Comparison of ENCODE assay signal across 8 cellular contexts in genomic region chr14:95361373-95362179, GRCh38. TPM values are rescaled to one million over a fixed set of nuclear protein-coding genes. Genes with fewer than 3 reads are reported as not detected.
DNase-seq lines count a peak whose midpoint lies in the region; ATAC-seq and TF ChIP-seq lines count a peak whose summit lies in the region.

No MANE protein-coding gene starts in this region.

- no peaks in the 10 kb centered on the region for H3K9me3 ChIP-seq in HUES64 (ENCODE audit: insufficient read depth, low read depth, low read length)
- H3K9me3 ChIP-seq in heart left ventricle = no peaks in the 10 kb centered on the region
- no peaks in the 10 kb centered on the region for H3K9me3 ChIP-seq in gastrocnemius medialis

- H3K36me3 ChIP-seq in HUES64 (ENCODE audit: insufficient read depth, low read length) (no peaks in the 10 kb centered on the region), heart left ventricle (no peaks in the 10 kb centered on the region), gastrocnemius medialis (no peaks in the 10 kb centered on the region)

- H3K9me3 Mint-ChIP-seq in activated T-helper 1 cell treated with anti-CD3 and anti-CD28 coated beads, Interleukin-12 subunit alpha, Interleukin-12 subunit beta, Interleukin-2, Interleukin-4 antibody, amounts not matched to agents 30 ng/mL and 10 ng/mL and 1 ng/mL, durations not matched to agents 14 hours and 24 hours and 36 hours = no peaks in the 10 kb centered on the region

- TF ChIP-seq CTCF in GM12872 (IDR thresholded peaks at IDR 0.05; ENCODE audit: insufficient read depth, low read depth, low read length) = peak; percentile 93
- TF ChIP-seq CTCF in heart left ventricle (IDR thresholded peaks at IDR 0.05) = peak; percentile 27 to 74 (median 60)
- peak in 3 of 5 experiments; percentile 20 to 56 (median 52) for TF ChIP-seq CTCF in gastrocnemius medialis (IDR thresholded peaks at IDR 0.05 in 4 of 5, conservative IDR thresholded peaks at IDR 0.05 in 1 of 5)

- H3K27ac ChIP-seq in HUES64 (ENCODE audit: low read depth, low read length) (peak overlapping the region; percentile 78), heart left ventricle (peak overlapping the region in 5 of 12 donors; percentile 30 to 67 (median 43)), gastrocnemius medialis (no peak overlapping the region)

- DNase-seq in activated T-cell treated with anti-CD3 and anti-CD28 coated beads for 4 hours (peak; percentile 2), heart left ventricle (peak in 4 of 5 donors; percentile 37 to 72 (median 51)), gastrocnemius medialis (peak in 1 of 2 donors; percentile 15), pons (ENCODE audit: low spot score) (no peak), foreskin melanocyte (no peak)
- no peak for DNase-seq in activated T-helper 1 cell treated with anti-CD3 and anti-CD28 coated beads, Interleukin-12 subunit alpha, Interleukin-12 subunit beta, Interleukin-2, Interleukin-4 antibody, amounts not matched to agents 30 ng/mL and 10 ng/mL and 1 ng/mL, durations not matched to agents 14 hours and 24 hours and 36 hours (ENCODE audit: low spot score)

- no peak overlapping the region for H3K4me3 Mint-ChIP-seq in activated T-helper 1 cell treated with anti-CD3 and anti-CD28 coated beads, Interleukin-12 subunit alpha, Interleukin-12 subunit beta, Interleukin-2, Interleukin-4 antibody, amounts not matched to agents 30 ng/mL and 10 ng/mL and 1 ng/mL, durations not matched to agents 14 hours and 24 hours and 36 hours

- H3K4me1 Mint-ChIP-seq in activated T-helper 1 cell treated with anti-CD3 and anti-CD28 coated beads, Interleukin-12 subunit alpha, Interleukin-12 subunit beta, Interleukin-2, Interleukin-4 antibody, amounts not matched to agents 30 ng/mL and 10 ng/mL and 1 ng/mL, durations not matched to agents 14 hours and 24 hours and 36 hours (ENCODE audit: low read depth) = no peaks in the 10 kb centered on the region

- no peaks in the 10 kb centered on the region for H3K36me3 Mint-ChIP-seq in activated T-helper 1 cell treated with anti-CD3 and anti-CD28 coated beads, Interleukin-12 subunit alpha, Interleukin-12 subunit beta, Interleukin-2, Interleukin-4 antibody, amounts not matched to agents 30 ng/mL and 10 ng/mL and 1 ng/mL, durations not matched to agents 14 hours and 24 hours and 36 hours (ENCODE audit: low read depth)

- H3K27me3 ChIP-seq in HUES64 (ENCODE audit: insufficient read depth, low read length) (0 out of 2 replicates have a peak, but pooled peaks cover 5% of the 10 kb centered on the region), heart left ventricle (peaks cover 0 to 37% (median 10%) of the 10 kb centered on the region in 9 donors), gastrocnemius medialis (peaks cover 14 to 18% (median 16%) of the 10 kb centered on the region in 3 donors)

- intact Hi-C loops in heart left ventricle (cut with DNase I) = no loop called here
- intact Hi-C loops in gastrocnemius medialis (cut with DNase I; ENCODE audit: low total_unique reads) = no loop called here
- intact Hi-C loops in activated T-helper 1 cell treated with anti-CD3 and anti-CD28 coated beads, Interleukin-12 subunit alpha, Interleukin-12 subunit beta, Interleukin-2, Interleukin-4 antibody, amounts not matched to agents 30 ng/mL and 10 ng/mL and 1 ng/mL, durations not matched to agents 14 hours and 24 hours and 36 hours (cut with micrococcal nuclease) = loop anchor here (10.0 kb wide), 2 partner anchors 237 to 667 kb away; no protein-coding TSS in a partner anchor

- peaks cover 40% of the 10 kb centered on the region for H3K27me3 Mint-ChIP-seq in activated T-helper 1 cell treated with anti-CD3 and anti-CD28 coated beads, Interleukin-12 subunit alpha, Interleukin-12 subunit beta, Interleukin-2, Interleukin-4 antibody, amounts not matched to agents 30 ng/mL and 10 ng/mL and 1 ng/mL, durations not matched to agents 14 hours and 24 hours and 36 hours (ENCODE audit: insufficient read depth)

- H3K4me3 ChIP-seq in HUES64 (ENCODE audit: low read length) = peak overlapping the region; percentile 49
- H3K4me3 ChIP-seq in heart left ventricle = no peak overlapping the region
- H3K4me3 ChIP-seq in gastrocnemius medialis = no peak overlapping the region

- ATAC-seq in heart left ventricle (peak; percentile 34 to 60 (median 45)), gastrocnemius medialis (peak in 1 of 2 donors; percentile 44)

- peak overlapping the region; percentile 48; the same call in 1 of the 2 replicates for H3K9ac ChIP-seq in HUES64 (ENCODE audit: low read depth, low read length)

- H3K4me1 ChIP-seq in HUES64 (ENCODE audit: insufficient read depth, low read length) (peaks cover 22% of the 10 kb centered on the region), heart left ventricle (peaks cover 0 to 30% (median 7%) of the 10 kb centered on the region in 12 donors), gastrocnemius medialis (no peaks in the 10 kb centered on the region)

- no peak overlapping the region for H3K27ac Mint-ChIP-seq in activated T-helper 1 cell treated with anti-CD3 and anti-CD28 coated beads, Interleukin-12 subunit alpha, Interleukin-12 subunit beta, Interleukin-2, Interleukin-4 antibody, amounts not matched to agents 30 ng/mL and 10 ng/mL and 1 ng/mL, durations not matched to agents 14 hours and 24 hours and 36 hours

- in situ Hi-C loops in gastrocnemius medialis (cut with MboI; ENCODE audit: low sequenced_read_pairs in 4 of 4) = no loop called here

- TF ChIP-seq POLR2A in heart left ventricle (IDR thresholded peaks at IDR 0.05) = no peak
- TF ChIP-seq POLR2A in gastrocnemius medialis (IDR thresholded peaks at IDR 0.05) = no peak

- 15% methylated on average over 20 of the region's 20 CpGs for WGBS in HUES64
- 21 to 26% (median 25%) methylated on average over 15 to 20 of the region's 20 CpGs for WGBS in heart left ventricle, 4 donors

RNA-seq across cellular contexts. Expression of gene CLMN, which starts 41.9 kb away (rescaled TPM):
- polyA plus RNA-seq in HUES64 (2013, experiment 1 of 2) = 2.5 TPM
- 2.9 TPM for polyA plus RNA-seq in HUES64 (2013, experiment 2 of 2)
- total RNA-seq in heart left ventricle (10 to 100 TPM in 1 of 9 donors, 1 to 10 TPM in 8; 4.6 to 10.2 (median 6.8) TPM), gastrocnemius medialis (1 to 10 TPM; 3.8 to 8.8 (median 5.8) TPM)
- 1 to 10 TPM; 3.1 to 4.3 TPM for polyA plus RNA-seq in heart left ventricle
- total RNA-seq in activated T-helper 1 cell treated with anti-CD3 and anti-CD28 coated beads, Interleukin-12 subunit alpha, Interleukin-12 subunit beta, Interleukin-2, Interleukin-4 antibody, amounts not matched to agents 30 ng/mL and 10 ng/mL and 1 ng/mL, durations not matched to agents 14 hours and 24 hours and 36 hours = 0.66 and 0.80 TPM in 2 replicates

Comparison
In these comparisons a context has a peak if more than half of its experiments do, and no peak if none do; other contexts are left out.
1. DNase-seq: peak in activated T-cell treated with anti-CD3 and anti-CD28 coated beads for 4 hours (single experiment) and heart left ventricle (4 of 5); none in activated T-helper 1 cell treated with anti-CD3 and anti-CD28 coated beads, Interleukin-12 subunit alpha, Interleukin-12 subunit beta, Interleukin-2, Interleukin-4 antibody, amounts not matched to agents 30 ng/mL and 10 ng/mL and 1 ng/mL, durations not matched to agents 14 hours and 24 hours and 36 hours (single experiment), pons (single experiment) and foreskin melanocyte (single experiment).
2. Peak in every context shown above with its lines, with median percentiles within 50 percentile points of each other: CTCF ChIP-seq.